In genomic region chr22:19971276-19972124, GRCh38 we compare ENCODE assay signal across 15 cellular contexts. TPM values are rescaled to one million over a fixed set of nuclear protein-coding genes. Genes with fewer than 3 reads are reported as not detected.
DNase-seq lines count a peak whose midpoint lies in the region; ATAC-seq, FAIRE-seq and TF ChIP-seq lines count a peak whose summit lies in the region.
"Had no signal": no experiment of that assay in that cellular context is flagged by ENCODE, and none has a peak within 500 bp of the region (broad histone marks: within the 10 kb centered on the region; RNA-seq: fewer than 3 reads in every experiment).

No MANE protein-coding gene starts in this region.

- H3K36me3 Mint-ChIP-seq in effector memory CD8-positive, alpha-beta T cell (ENCODE audit: insufficient read depth) = peaks cover 17% of the 10 kb centered on the region
- H3K36me3 Mint-ChIP-seq in natural killer cell = no peaks in the 10 kb centered on the region

- H3K9me3 Mint-ChIP-seq in effector memory CD8-positive, alpha-beta T cell = no peaks in the 10 kb centered on the region
- H3K9me3 Mint-ChIP-seq in natural killer cell = no peaks in the 10 kb centered on the region
- H3K9me3 Mint-ChIP-seq: activated naive CD8-positive, alpha-beta T cell treated with anti-CD3 and anti-CD28 coated beads, Interleukin-2, amount 10 ng/mL, durations not matched to agents 7 days and 5 days; H9; stimulated activated naive CD8-positive, alpha-beta T cell treated with anti-CD3 and anti-CD28 coated beads, Interleukin-15, Interleukin-2, amounts not matched to agents 100 ng/mL and 50 ng/mL, for 24 hours had no signal

- peak; percentile 30 for FAIRE-seq in urothelium cell line (lab: Jason Lieb, UNC)

- no peak for TF ChIP-seq CTCF in natural killer cell (IDR thresholded peaks at IDR 0.05)

- DNase-seq in Right ventricle myocardium superior = no peak
- no peak for DNase-seq in cardiac septum (ENCODE audit: low spot score)
- DNase-seq in effector memory CD8-positive, alpha-beta T cell = no peak
- peak; percentile 35 for DNase-seq in natural killer cell
- DNase-seq in urothelium cell line (ENCODE audit: low spot score) = no peak
- no peak for DNase-seq in NCI-H2107 treated with DMSO at 0.1 percent for 48 hours (lab: John Stamatoyannopoulos, UW; ENCODE audit: unreplicated experiment)
- no peak for DNase-seq in activated T-cell treated with anti-CD3 and anti-CD28 coated beads, Interleukin-2, amount 50 U/mL, for 1 hour
- DNase-seq: activated CD8-positive, alpha-beta memory T cell treated with anti-CD3 and anti-CD28 coated beads, Interleukin-2, amount 50 U/mL, for 48 hours; activated naive CD8-positive, alpha-beta T cell treated with anti-CD3 and anti-CD28 coated beads, Interleukin-2, amount 10 ng/mL, durations not matched to agents 7 days and 5 days; effector CD8-positive, alpha-beta T cell; SHP77 treated with DMSO at 0.1 percent for 48 hours; spleen had no signal

- intact Hi-C loops in Right ventricle myocardium superior (cut with DNase I) (loop anchor here (2.0 to 10.0 kb wide), 2 partner anchors 43 to 143 kb away; partner anchors contain the start of genes RANBP1 and TRMT2A), cardiac septum (cut with DNase I) (no loop called here), natural killer cell (cut with micrococcal nuclease) (loop anchor here (1.0 to 5.0 kb wide), 3 partner anchors 49 to 297 kb away; partner anchors contain the start of genes RTN4R and TANGO2)

- H3K27ac Mint-ChIP-seq in effector memory CD8-positive, alpha-beta T cell = no peak overlapping the region
- peak overlapping the region; percentile 84 to 85 for H3K27ac Mint-ChIP-seq in natural killer cell
- H3K27ac Mint-ChIP-seq: activated naive CD8-positive, alpha-beta T cell treated with anti-CD3 and anti-CD28 coated beads, Interleukin-2, amount 10 ng/mL, durations not matched to agents 7 days and 5 days; stimulated activated naive CD8-positive, alpha-beta T cell treated with anti-CD3 and anti-CD28 coated beads, Interleukin-15, Interleukin-2, amounts not matched to agents 100 ng/mL and 50 ng/mL, for 24 hours had no signal

- ATAC-seq in Right ventricle myocardium superior (ENCODE audit: poor library complexity) (peak; percentile 8), natural killer cell (peak; percentile 31 to 65 (median 62)), GM18868 (IDR thresholded peaks at IDR 0.05; ENCODE audit: unreplicated experiment) (no peak)
- peak; percentile 45 for ATAC-seq in effector memory CD8-positive, alpha-beta T cell (replicated peaks)

- peaks cover 13 to 24% of the 10 kb centered on the region in 2 donors for H3K4me1 Mint-ChIP-seq in effector memory CD8-positive, alpha-beta T cell (ENCODE audit: low read depth in 2 of 2)
- peaks cover 46 to 62% of the 10 kb centered on the region in 2 donors for H3K4me1 Mint-ChIP-seq in natural killer cell

- H3K27me3 Mint-ChIP-seq in effector memory CD8-positive, alpha-beta T cell = no peaks in the 10 kb centered on the region
- no peaks in the 10 kb centered on the region for H3K27me3 Mint-ChIP-seq in natural killer cell (ENCODE audit: low read depth in 2 of 2)
- H3K27me3 Mint-ChIP-seq: activated naive CD8-positive, alpha-beta T cell treated with anti-CD3 and anti-CD28 coated beads, Interleukin-2, amount 10 ng/mL, durations not matched to agents 7 days and 5 days; stimulated activated naive CD8-positive, alpha-beta T cell treated with anti-CD3 and anti-CD28 coated beads, Interleukin-15, Interleukin-2, amounts not matched to agents 100 ng/mL and 50 ng/mL, for 24 hours had no signal

- H3K4me3 Mint-ChIP-seq in effector memory CD8-positive, alpha-beta T cell = peak overlapping the region in 1 of 2 donors; percentile 38
- peak overlapping the region; percentile 87 for H3K4me3 Mint-ChIP-seq in natural killer cell
- H3K4me3 Mint-ChIP-seq: activated naive CD8-positive, alpha-beta T cell treated with anti-CD3 and anti-CD28 coated beads, Interleukin-2, amount 10 ng/mL, durations not matched to agents 7 days and 5 days; stimulated activated naive CD8-positive, alpha-beta T cell treated with anti-CD3 and anti-CD28 coated beads, Interleukin-15, Interleukin-2, amounts not matched to agents 100 ng/mL and 50 ng/mL, for 24 hours had no signal

RNA-seq across cellular contexts. Expression of gene TXNRD2, which starts 29.9 kb away (rescaled TPM):
- total RNA-seq in Right ventricle myocardium superior = 40.4 TPM
- total RNA-seq in cardiac septum = 33.3 TPM
- total RNA-seq in natural killer cell = 10 to 100 TPM; 23.5 to 37.3 (median 24.4) TPM

RNA-seq across cellular contexts. Expression of gene COMT, which starts 29.9 kb away (rescaled TPM):
- total RNA-seq in Right ventricle myocardium superior = 75.3 TPM
- 97.1 TPM for total RNA-seq in cardiac septum
- 10 to 100 TPM; 37.5 to 56.2 (median 38.2) TPM for total RNA-seq in natural killer cell

RNA-seq across cellular contexts. Expression of gene ARVCF, which starts 45.1 kb away (rescaled TPM):
- total RNA-seq in Right ventricle myocardium superior (31.4 TPM), cardiac septum (46.8 TPM), natural killer cell (10 to 100 TPM; 37.8 to 62.0 (median 38.7) TPM)

RNA-seq across cellular contexts. Expression of gene TANGO2, which starts 49.4 kb away (rescaled TPM):
- total RNA-seq in Right ventricle myocardium superior = 62.3 TPM
- total RNA-seq in cardiac septum = 84.5 TPM
- 10 to 100 TPM; 33.3 to 53.0 (median 46.2) TPM for total RNA-seq in natural killer cell

Comparison
In these comparisons a context has a peak if more than half of its experiments do, and no peak if none do; other contexts are left out.
1. H3K27ac Mint-ChIP-seq: peak in natural killer cell (2 of 2); none in effector memory CD8-positive, alpha-beta T cell (0 of 2).